ENCODE assay signal across 1 cellular context in the genomic region with DNA sequence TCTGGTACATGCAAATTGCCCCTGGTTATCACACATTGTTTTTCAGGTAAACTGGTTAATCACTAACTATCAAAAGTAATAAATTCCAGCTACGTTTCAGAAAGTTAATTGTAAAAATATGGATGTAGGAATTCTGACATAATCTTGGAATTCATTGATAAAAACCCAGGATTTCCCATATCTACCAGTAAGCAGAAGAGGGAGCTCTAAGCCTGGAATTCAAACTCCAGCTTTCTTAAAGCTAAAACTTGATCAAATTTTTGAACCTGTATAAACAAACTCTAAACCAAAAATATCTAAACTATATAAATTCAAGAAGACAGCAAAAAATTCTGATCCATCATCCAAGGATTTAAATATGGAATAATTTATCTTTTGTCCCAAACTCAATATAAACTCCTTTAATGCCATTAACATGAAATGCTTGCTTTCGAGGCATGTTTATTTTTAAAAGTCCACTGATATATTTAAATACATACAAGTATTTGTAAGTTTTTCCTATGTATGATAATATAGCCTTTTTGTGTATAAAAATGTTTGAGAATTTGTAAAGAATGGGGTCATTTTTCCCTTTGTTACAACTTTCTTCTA.
TF ChIP-seq lines count a peak whose summit lies in the region.

No MANE protein-coding gene starts in this region.

TF ChIP-seq in GM23338, 12 proteins besides CTCF, POLR2A, EP300 and RAD21 (continued from another document):
- TF ChIP-seq NANOG (IDR thresholded peaks at IDR 0.05; ENCODE audit: borderline replicate concordance): no peak
- no peak for TF ChIP-seq STAT1 (IDR thresholded peaks at IDR 0.05; ENCODE audit: unreplicated experiment)
